Comparison of ENCODE assay signal across 22 cellular contexts in the genomic region with DNA sequence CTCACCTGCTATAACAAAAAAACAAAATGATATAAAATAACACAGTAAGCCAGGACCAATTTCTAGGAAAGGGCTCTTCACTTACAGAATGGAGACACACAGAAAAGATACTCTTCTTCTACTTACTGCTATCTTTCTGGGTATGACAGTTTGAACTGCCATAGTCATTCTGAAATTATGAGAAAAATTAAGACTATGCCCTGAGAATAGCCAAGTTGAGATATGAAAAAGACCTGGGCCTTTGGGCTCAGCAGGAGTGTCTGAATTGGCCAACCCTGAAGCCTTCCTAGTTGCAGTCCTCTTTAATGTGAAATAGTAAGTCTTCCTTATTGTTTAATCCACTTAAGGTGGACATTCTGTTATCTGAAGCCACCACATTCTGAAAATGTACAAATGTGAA.
"Had no signal": no experiment of that assay in that cellular context is flagged by ENCODE, and none has a peak within 500 bp of the region (broad histone marks: within the 10 kb centered on the region; RNA-seq: fewer than 3 reads in every experiment).

No MANE protein-coding gene starts in this region.

- H3K36me3 ChIP-seq: esophagus squamous epithelium, gastrocnemius medialis, heart right ventricle, left lung, lower lobe of right lung had no signal

- H3K27ac ChIP-seq: coronary artery, epithelial cell of prostate, esophagus squamous epithelium, gastrocnemius medialis, heart right ventricle, left lung, lower lobe of right lung had no signal

- DNase-seq: dermis blood vessel endothelial cell; dorsolateral prefrontal cortex; effector CD4-positive, alpha-beta T cell; effector memory CD4-positive, alpha-beta T cell; erythroblast; esophagus squamous epithelium; foreskin fibroblast; foreskin melanocyte; gastrocnemius medialis; glutamatergic neuron; head of caudate nucleus; heart right ventricle; left cardiac atrium; left lung; left ventricle myocardium superior; lower lobe of right lung; mesenchymal stem cell; mucosa of descending colon had no signal

- ATAC-seq: esophagus mucosa, gastrocnemius medialis, heart right ventricle, left cardiac atrium, left lung, left ventricle myocardium superior, lower lobe of right lung, mucosa of descending colon had no signal

- H3K36me3 Mint-ChIP-seq: mesothelial cell of epicardium had no signal

- H3K27me3 ChIP-seq: dorsolateral prefrontal cortex, esophagus squamous epithelium, gastrocnemius medialis, heart right ventricle, left lung had no signal

- H3K4me3 Mint-ChIP-seq: mesothelial cell of epicardium had no signal

- H3K4me1 ChIP-seq: esophagus squamous epithelium, gastrocnemius medialis, heart right ventricle, left lung, lower lobe of right lung had no signal

- H3K9me3 ChIP-seq: gastrocnemius medialis, mucosa of descending colon had no signal

- H3K27ac Mint-ChIP-seq: mesothelial cell of epicardium had no signal

- H3K4me3 ChIP-seq: coronary artery, dorsolateral prefrontal cortex, esophagus squamous epithelium, gastrocnemius medialis, heart right ventricle, left lung, lower lobe of right lung, mucosa of descending colon had no signal
